ENCODE assay signal across 1 cellular context in the genomic region with DNA sequence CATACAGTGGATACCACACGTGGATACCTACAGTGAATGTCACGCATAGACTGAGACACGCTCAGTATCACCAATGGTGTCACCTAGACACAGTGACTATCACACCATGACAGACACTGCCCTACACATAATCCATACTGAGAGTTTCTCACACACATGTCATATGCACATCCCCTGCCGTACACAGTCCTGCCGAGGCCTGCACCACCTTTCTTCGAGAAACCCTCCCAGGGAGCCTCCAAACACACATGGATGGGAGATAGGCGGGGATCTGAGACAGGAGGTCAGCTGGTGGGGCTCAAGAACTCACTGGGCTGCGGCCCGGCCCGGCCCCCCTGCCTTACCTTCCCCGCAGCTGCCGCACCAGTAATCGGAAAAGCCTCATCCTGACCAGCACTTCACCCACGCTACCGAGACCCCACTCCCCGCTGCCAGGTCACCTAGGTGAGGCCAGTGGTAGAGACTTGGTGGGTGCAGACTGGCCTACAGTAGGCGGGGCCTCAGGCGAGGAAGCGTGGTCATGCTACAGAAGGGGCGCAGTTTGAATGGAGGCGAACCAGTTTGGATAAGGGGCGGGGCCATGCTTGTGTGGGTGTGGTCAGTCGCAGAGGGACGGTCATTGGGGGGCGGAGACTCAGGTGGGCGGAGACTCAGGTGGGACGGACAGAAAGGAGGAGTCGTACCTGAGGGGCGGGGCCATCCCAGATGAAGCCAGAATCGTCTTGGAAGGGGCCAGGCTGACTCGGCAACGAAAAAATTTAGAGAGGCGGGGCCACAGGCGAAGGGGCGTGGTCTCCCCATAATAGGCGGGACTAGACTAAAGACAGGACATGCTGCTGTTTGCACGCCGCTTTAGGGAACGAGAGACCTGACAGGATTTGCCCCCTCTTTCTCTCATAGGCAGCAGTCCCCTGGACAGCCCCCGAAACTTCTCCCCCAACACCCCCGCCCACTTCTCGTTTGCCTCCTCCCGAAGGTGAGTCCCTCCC.
TF ChIP-seq lines count a peak whose summit lies in the region.

No MANE protein-coding gene starts in this region.

TF ChIP-seq in K562, 482 proteins besides CTCF, POLR2A, EP300 and RAD21 (continues in another document):
- TF ChIP-seq ZNF239 (CRISPR knock-in tag; IDR thresholded peaks at IDR 0.05): no peak
- TF ChIP-seq POU5F1 (IDR thresholded peaks at IDR 0.05; ENCODE audit: borderline replicate concordance, low read depth, low read length, partially characterized antibody): no peak
- no peak for TF ChIP-seq ZFPM2 (CRISPR knock-in tag; IDR thresholded peaks at IDR 0.05)
- TF ChIP-seq, protein P1, sequence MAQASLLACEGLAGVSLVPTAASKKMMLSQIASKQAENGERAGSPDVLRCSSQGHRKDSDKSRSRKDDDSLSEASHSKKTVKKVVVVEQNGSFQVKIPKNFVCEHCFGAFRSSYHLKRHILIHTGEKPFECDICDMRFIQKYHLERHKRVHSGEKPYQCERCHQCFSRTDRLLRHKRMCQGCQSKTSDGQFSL (CRISPR knock-in tag; IDR thresholded peaks at IDR 0.05): no peak
- TF ChIP-seq, protein P1 (tag; IDR thresholded peaks at IDR 0.05): no peak
- TF ChIP-seq PHF20 (IDR thresholded peaks at IDR 0.05; ENCODE audit: partially characterized antibody): no peak
- TF ChIP-seq GATAD2B (IDR thresholded peaks at IDR 0.05; ENCODE audit: borderline replicate concordance): no peak
- TF ChIP-seq RBM15 (IDR thresholded peaks at IDR 0.05; ENCODE audit: insufficient read depth, low read length): no peak
- TF ChIP-seq, protein P2, sequence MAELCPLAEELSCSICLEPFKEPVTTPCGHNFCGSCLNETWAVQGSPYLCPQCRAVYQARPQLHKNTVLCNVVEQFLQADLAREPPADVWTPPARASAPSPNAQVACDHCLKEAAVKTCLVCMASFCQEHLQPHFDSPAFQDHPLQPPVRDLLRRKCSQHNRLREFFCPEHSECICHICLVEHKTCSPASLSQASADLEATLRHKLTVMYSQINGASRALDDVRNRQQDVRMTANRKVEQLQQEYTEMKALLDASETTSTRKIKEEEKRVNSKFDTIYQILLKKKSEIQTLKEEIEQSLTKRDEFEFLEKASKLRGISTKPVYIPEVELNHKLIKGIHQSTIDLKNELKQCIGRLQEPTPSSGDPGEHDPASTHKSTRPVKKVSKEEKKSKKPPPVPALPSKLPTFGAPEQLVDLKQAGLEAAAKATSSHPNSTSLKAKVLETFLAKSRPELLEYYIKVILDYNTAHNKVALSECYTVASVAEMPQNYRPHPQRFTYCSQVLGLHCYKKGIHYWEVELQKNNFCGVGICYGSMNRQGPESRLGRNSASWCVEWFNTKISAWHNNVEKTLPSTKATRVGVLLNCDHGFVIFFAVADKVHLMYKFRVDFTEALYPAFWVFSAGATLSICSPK (IDR thresholded peaks at IDR 0.05; ENCODE audit: borderline replicate concordance): no peak
- TF ChIP-seq NELFE (IDR thresholded peaks at IDR 0.05; ENCODE audit: insufficient read depth, insufficient read length): no peak
- TF ChIP-seq TBP (optimal IDR thresholded peaks at IDR 0.05; ENCODE audit: low read depth, low read length): no peak
- TF ChIP-seq, protein P3, sequence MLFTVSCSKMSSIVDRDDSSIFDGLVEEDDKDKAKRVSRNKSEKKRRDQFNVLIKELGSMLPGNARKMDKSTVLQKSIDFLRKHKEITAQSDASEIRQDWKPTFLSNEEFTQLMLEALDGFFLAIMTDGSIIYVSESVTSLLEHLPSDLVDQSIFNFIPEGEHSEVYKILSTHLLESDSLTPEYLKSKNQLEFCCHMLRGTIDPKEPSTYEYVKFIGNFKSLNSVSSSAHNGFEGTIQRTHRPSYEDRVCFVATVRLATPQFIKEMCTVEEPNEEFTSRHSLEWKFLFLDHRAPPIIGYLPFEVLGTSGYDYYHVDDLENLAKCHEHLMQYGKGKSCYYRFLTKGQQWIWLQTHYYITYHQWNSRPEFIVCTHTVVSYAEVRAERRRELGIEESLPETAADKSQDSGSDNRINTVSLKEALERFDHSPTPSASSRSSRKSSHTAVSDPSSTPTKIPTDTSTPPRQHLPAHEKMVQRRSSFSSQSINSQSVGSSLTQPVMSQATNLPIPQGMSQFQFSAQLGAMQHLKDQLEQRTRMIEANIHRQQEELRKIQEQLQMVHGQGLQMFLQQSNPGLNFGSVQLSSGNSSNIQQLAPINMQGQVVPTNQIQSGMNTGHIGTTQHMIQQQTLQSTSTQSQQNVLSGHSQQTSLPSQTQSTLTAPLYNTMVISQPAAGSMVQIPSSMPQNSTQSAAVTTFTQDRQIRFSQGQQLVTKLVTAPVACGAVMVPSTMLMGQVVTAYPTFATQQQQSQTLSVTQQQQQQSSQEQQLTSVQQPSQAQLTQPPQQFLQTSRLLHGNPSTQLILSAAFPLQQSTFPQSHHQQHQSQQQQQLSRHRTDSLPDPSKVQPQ (CRISPR knock-in tag; IDR thresholded peaks at IDR 0.05; ENCODE audit: borderline replicate concordance): no peak
- no peak for TF ChIP-seq TCF7 (IDR thresholded peaks at IDR 0.05; ENCODE audit: borderline replicate concordance)
- no peak for TF ChIP-seq RFX5 (IDR thresholded peaks at IDR 0.05; ENCODE audit: low read depth, low read length)
- TF ChIP-seq, protein P4, sequence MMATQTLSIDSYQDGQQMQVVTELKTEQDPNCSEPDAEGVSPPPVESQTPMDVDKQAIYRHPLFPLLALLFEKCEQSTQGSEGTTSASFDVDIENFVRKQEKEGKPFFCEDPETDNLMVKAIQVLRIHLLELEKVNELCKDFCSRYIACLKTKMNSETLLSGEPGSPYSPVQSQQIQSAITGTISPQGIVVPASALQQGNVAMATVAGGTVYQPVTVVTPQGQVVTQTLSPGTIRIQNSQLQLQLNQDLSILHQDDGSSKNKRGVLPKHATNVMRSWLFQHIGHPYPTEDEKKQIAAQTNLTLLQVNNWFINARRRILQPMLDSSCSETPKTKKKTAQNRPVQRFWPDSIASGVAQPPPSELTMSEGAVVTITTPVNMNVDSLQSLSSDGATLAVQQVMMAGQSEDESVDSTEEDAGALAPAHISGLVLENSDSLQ (IDR thresholded peaks at IDR 0.05): peak; percentile 84
- TF ChIP-seq, protein P5, sequence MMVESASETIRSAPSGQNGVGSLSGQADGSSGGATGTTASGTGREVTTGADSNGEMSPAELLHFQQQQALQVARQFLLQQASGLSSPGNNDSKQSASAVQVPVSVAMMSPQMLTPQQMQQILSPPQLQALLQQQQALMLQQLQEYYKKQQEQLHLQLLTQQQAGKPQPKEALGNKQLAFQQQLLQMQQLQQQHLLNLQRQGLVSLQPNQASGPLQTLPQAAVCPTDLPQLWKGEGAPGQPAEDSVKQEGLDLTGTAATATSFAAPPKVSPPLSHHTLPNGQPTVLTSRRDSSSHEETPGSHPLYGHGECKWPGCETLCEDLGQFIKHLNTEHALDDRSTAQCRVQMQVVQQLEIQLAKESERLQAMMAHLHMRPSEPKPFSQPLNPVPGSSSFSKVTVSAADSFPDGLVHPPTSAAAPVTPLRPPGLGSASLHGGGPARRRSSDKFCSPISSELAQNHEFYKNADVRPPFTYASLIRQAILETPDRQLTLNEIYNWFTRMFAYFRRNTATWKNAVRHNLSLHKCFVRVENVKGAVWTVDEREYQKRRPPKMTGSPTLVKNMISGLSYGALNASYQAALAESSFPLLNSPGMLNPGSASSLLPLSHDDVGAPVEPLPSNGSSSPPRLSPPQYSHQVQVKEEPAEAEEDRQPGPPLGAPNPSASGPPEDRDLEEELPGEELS (CRISPR knock-in tag; IDR thresholded peaks at IDR 0.05; ENCODE audit: borderline replicate concordance): no peak
- TF ChIP-seq ZNF57 (CRISPR knock-in tag; IDR thresholded peaks at IDR 0.05): no peak
- no peak for TF ChIP-seq POLR3G (IDR thresholded peaks at IDR 0.05; ENCODE audit: extremely low read depth, insufficient read length, insufficient replicate concordance)
- no peak for TF ChIP-seq ZNF324 (CRISPR knock-in tag; IDR thresholded peaks at IDR 0.05)
- TF ChIP-seq ETV5 (CRISPR knock-in tag; IDR thresholded peaks at IDR 0.05; ENCODE audit: low read depth): no peak
- no peak for TF ChIP-seq SIRT6 (IDR thresholded peaks at IDR 0.05; ENCODE audit: low read depth, low read length)
- no peak for TF ChIP-seq ZNF592 (IDR thresholded peaks at IDR 0.05)
- TF ChIP-seq ZNF224 (CRISPR knock-in tag; IDR thresholded peaks at IDR 0.05): no peak
- TF ChIP-seq SMAD3 (CRISPR knock-in tag; conservative IDR thresholded peaks at IDR 0.05): no peak
- TF ChIP-seq, protein P6, sequence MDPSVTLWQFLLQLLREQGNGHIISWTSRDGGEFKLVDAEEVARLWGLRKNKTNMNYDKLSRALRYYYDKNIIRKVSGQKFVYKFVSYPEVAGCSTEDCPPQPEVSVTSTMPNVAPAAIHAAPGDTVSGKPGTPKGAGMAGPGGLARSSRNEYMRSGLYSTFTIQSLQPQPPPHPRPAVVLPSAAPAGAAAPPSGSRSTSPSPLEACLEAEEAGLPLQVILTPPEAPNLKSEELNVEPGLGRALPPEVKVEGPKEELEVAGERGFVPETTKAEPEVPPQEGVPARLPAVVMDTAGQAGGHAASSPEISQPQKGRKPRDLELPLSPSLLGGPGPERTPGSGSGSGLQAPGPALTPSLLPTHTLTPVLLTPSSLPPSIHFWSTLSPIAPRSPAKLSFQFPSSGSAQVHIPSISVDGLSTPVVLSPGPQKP (CRISPR knock-in tag; IDR thresholded peaks at IDR 0.05): no peak
- no peak for TF ChIP-seq ZBED1 (IDR thresholded peaks at IDR 0.05)
- TF ChIP-seq MAX (CRISPR knock-in tag; IDR thresholded peaks at IDR 0.05): peak; percentile 69
- no peak for TF ChIP-seq MAFG (tag; conservative IDR thresholded peaks at IDR 0.05)
- no peak for TF ChIP-seq ZNF76 (CRISPR knock-in tag; IDR thresholded peaks at IDR 0.05; ENCODE audit: borderline replicate concordance)
- TF ChIP-seq SMAD4 (CRISPR knock-in tag; conservative IDR thresholded peaks at IDR 0.05): no peak
- TF ChIP-seq XRCC5 (IDR thresholded peaks at IDR 0.05; ENCODE audit: low read depth, low read length): 0 out of 2 replicates have a peak, but pooled peaks have one; percentile 34
- no peak; the same call in 1 of the 2 replicates for TF ChIP-seq ATF7 (IDR thresholded peaks at IDR 0.05)
- TF ChIP-seq, protein P7, sequence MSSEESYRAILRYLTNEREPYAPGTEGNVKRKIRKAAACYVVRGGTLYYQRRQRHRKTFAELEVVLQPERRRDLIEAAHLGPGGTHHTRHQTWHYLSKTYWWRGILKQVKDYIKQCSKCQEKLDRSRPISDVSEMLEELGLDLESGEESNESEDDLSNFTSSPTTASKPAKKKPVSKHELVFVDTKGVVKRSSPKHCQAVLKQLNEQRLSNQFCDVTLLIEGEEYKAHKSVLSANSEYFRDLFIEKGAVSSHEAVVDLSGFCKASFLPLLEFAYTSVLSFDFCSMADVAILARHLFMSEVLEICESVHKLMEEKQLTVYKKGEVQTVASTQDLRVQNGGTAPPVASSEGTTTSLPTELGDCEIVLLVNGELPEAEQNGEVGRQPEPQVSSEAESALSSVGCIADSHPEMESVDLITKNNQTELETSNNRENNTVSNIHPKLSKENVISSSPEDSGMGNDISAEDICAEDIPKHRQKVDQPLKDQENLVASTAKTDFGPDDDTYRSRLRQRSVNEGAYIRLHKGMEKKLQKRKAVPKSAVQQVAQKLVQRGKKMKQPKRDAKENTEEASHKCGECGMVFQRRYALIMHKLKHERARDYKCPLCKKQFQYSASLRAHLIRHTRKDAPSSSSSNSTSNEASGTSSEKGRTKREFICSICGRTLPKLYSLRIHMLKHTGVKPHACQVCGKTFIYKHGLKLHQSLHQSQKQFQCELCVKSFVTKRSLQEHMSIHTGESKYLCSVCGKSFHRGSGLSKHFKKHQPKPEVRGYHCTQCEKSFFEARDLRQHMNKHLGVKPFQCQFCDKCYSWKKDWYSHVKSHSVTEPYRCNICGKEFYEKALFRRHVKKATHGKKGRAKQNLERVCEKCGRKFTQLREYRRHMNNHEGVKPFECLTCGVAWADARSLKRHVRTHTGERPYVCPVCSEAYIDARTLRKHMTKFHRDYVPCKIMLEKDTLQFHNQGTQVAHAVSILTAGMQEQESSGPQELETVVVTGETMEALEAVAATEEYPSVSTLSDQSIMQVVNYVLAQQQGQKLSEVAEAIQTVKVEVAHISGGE (CRISPR knock-in tag; IDR thresholded peaks at IDR 0.05): no peak
- no peak for TF ChIP-seq FOXA1 (IDR thresholded peaks at IDR 0.05; ENCODE audit: borderline replicate concordance)
